13 cellular contexts compared by ENCODE assay signal in the genomic region with DNA sequence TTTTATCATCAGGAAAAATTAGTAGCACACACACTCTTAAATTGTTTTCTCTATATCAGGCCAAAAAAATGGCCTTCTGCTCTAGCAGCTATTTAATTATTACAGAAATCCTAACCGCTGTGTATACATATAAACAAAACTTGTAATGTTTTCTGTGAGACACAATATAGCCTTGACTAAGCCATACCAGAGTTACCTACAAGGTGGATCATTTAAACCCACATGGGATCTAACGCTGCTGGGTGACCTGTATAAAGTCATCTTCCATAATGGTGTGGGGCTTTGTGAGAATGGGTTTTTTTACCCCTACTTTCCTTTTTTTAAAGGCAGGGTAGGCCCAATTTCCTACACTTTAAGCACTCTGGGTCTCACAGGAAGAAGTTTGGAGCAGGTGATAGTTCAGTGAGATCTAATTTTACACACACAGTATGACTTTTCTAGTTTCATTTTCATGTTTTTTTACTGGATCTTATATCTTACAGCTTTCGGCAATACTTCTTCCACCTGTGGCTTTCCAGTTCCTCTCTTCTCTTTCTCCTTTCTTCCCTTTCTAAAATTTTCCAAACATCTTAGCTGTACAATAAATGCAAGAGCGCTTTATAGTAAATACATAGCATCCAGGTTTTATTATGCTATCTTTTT.
DNase-seq lines count a peak whose midpoint lies in the region; ATAC-seq, FAIRE-seq and TF ChIP-seq lines count a peak whose summit lies in the region.
"Had no signal": no experiment of that assay in that cellular context is flagged by ENCODE, and none has a peak within 500 bp of the region (broad histone marks: within the 10 kb centered on the region; RNA-seq: fewer than 3 reads in every experiment).

No MANE protein-coding gene starts in this region.

- ATAC-seq in GM18858 (IDR thresholded peaks at IDR 0.05; ENCODE audit: unreplicated experiment): peak; percentile 83
- peak; percentile 85 for ATAC-seq in GM21423 (IDR thresholded peaks at IDR 0.05; ENCODE audit: unreplicated experiment)
- ATAC-seq in HG03097 (IDR thresholded peaks at IDR 0.05; ENCODE audit: low FRiP score, unreplicated experiment): peak; percentile 65
- ATAC-seq in central memory CD8-positive, alpha-beta T cell (replicated peaks; ENCODE audit: extremely low read depth, poor library complexity, severe bottlenecking): no peak

- peak overlapping the region; percentile 81 for H3K27ac Mint-ChIP-seq in central memory CD8-positive, alpha-beta T cell (ENCODE audit: low read depth)
- H3K27ac Mint-ChIP-seq: activated naive CD4-positive, alpha-beta T cell treated with anti-CD3 and anti-CD28 coated beads, Interleukin-2, amount 50 U/mL, for 24 hours; CD8-positive, alpha-beta memory T cell had no signal

- TF ChIP-seq CTCF in lower leg skin (IDR thresholded peaks at IDR 0.05): no peak

- H3K27me3 Mint-ChIP-seq in central memory CD8-positive, alpha-beta T cell: no peaks in the 10 kb centered on the region
- H3K27me3 Mint-ChIP-seq: activated naive CD4-positive, alpha-beta T cell treated with anti-CD3 and anti-CD28 coated beads, Interleukin-2, amount 50 U/mL, for 24 hours had no signal

- no peak overlapping the region for H3K4me3 ChIP-seq in lower leg skin (ENCODE audit: low read depth, poor library complexity, severe bottlenecking)
- H3K4me3 ChIP-seq: skin epidermis had no signal

- intact Hi-C loops in lower leg skin (cut with DNase I; ENCODE audit: low total_unique reads): no loop called here

- no peak for DNase-seq in central memory CD8-positive, alpha-beta T cell (ENCODE audit: low spot score in 2 of 2)
- DNase-seq in GOT3 (lab: John Stamatoyannopoulos, UW): no peak
- DNase-seq in lower leg skin (ENCODE audit: low spot score in 2 of 2): no peak
- no peak for DNase-seq in GM12892 (ENCODE audit: insufficient read length)
- no peak for DNase-seq in NCI-H2171 (lab: John Stamatoyannopoulos, UW)
- DNase-seq: activated CD4-positive, alpha-beta T cell treated with anti-CD3 and anti-CD28 coated beads for 1 hour; CD8-positive, alpha-beta memory T cell; NCI-H1930 had no signal

- TF ChIP-seq POLR2A in lower leg skin (IDR thresholded peaks at IDR 0.05) (no peak), GM12892 (IDR thresholded peaks at IDR 0.05; ENCODE audit: low read depth, low read length) (no peak)

- 85 to 92% methylated on average over 4 of the region's 4 CpGs for WGBS in lower leg skin, 2 donors

- H3K9me3 Mint-ChIP-seq in central memory CD8-positive, alpha-beta T cell: no peaks in the 10 kb centered on the region
- H3K9me3 Mint-ChIP-seq: activated naive CD4-positive, alpha-beta T cell treated with anti-CD3 and anti-CD28 coated beads, Interleukin-2, amount 50 U/mL, for 24 hours; CD8-positive, alpha-beta memory T cell had no signal

- H3K36me3 Mint-ChIP-seq in central memory CD8-positive, alpha-beta T cell (ENCODE audit: insufficient read depth): no peaks in the 10 kb centered on the region
- H3K36me3 Mint-ChIP-seq: activated naive CD4-positive, alpha-beta T cell treated with anti-CD3 and anti-CD28 coated beads, Interleukin-2, amount 50 U/mL, for 24 hours; CD8-positive, alpha-beta memory T cell had no signal

- no peaks in the 10 kb centered on the region for H3K4me1 Mint-ChIP-seq in central memory CD8-positive, alpha-beta T cell

- FAIRE-seq in GM12892 (lab: Jason Lieb, UNC): no peak

- H3K4me3 Mint-ChIP-seq in central memory CD8-positive, alpha-beta T cell: no peak overlapping the region
- H3K4me3 Mint-ChIP-seq: activated naive CD4-positive, alpha-beta T cell treated with anti-CD3 and anti-CD28 coated beads, Interleukin-2, amount 50 U/mL, for 24 hours; CD8-positive, alpha-beta memory T cell had no signal
